In genomic region chr7:112452102-112452888, GRCh38 we compare ENCODE assay signal across 8 cellular contexts. TPM values are rescaled to one million over a fixed set of nuclear protein-coding genes. Genes with fewer than 3 reads are reported as not detected.
DNase-seq lines count a peak whose midpoint lies in the region; ATAC-seq and TF ChIP-seq lines count a peak whose summit lies in the region.

No MANE protein-coding gene starts in this region.

- ATAC-seq in lower lobe of right lung (no peak), GM18873 (IDR thresholded peaks at IDR 0.05; ENCODE audit: low FRiP score, unreplicated experiment) (no peak)

- peak in 1 of 2 donors; percentile 86 for TF ChIP-seq EP300 in tibial nerve (IDR thresholded peaks at IDR 0.05)

- DNase-seq in AG04449 (ENCODE audit: low read depth, low spot score) = no peak
- peak; percentile 59 for DNase-seq in RPMI7951 (ENCODE audit: low read depth)
- DNase-seq in dorsolateral prefrontal cortex = peak in 2 of 10 donors; percentile 28 to 66
- DNase-seq in lower lobe of right lung = peak; percentile 48
- DNase-seq in tibial nerve (ENCODE audit: low spot score in 2 of 2) = peak; percentile 68 to 79
- DNase-seq in NCI-H1417 treated with DMSO at 0.1 percent for 48 hours (lab: John Stamatoyannopoulos, UW) = no peak

- intact Hi-C loops in dorsolateral prefrontal cortex (cut with DNase I) (loop anchor here in 1 of 2 donors (5.0 kb wide), 1 partner anchor 700 kb away; no protein-coding TSS in a partner anchor), lower lobe of right lung (cut with DNase I) (no loop called here)

- no peaks in the 10 kb centered on the region for H3K9me3 ChIP-seq in lower lobe of right lung
- H3K9me3 ChIP-seq in tibial nerve = no peaks in the 10 kb centered on the region

- H3K4me1 ChIP-seq in lower lobe of right lung = peaks cover 39% of the 10 kb centered on the region
- H3K4me1 ChIP-seq in tibial nerve = peaks cover 0 to 46% (median 21%) of the 10 kb centered on the region in 4 donors

- POLR2A ChIA-PET in AG04449 (lab: Yijun Ruan, JAX) = interaction anchor here (0.6 to 2.3 kb wide), 4 partner anchors 7 to 544 kb away, joined by 3 to 27 read pairs (median 4); no protein-coding TSS in a partner anchor

- 12 to 16% methylated on average over 7 of the region's 7 CpGs for WGBS in tibial nerve, 2 donors

- H3K27me3 ChIP-seq in dorsolateral prefrontal cortex (no peaks in the 10 kb centered on the region), lower lobe of right lung (ENCODE audit: low read depth) (no peaks in the 10 kb centered on the region), tibial nerve (no peaks in the 10 kb centered on the region)

- H3K4me3 ChIP-seq in AG04449 (ENCODE audit: low read depth, low read length) = peak overlapping the region; percentile 98
- peak overlapping the region; percentile 64 to 100 (median 97) for H3K4me3 ChIP-seq in dorsolateral prefrontal cortex
- H3K4me3 ChIP-seq in lower lobe of right lung = peak overlapping the region; percentile 82
- peak overlapping the region; percentile 81 to 100 (median 98) for H3K4me3 ChIP-seq in tibial nerve

- peak in 1 of 2 donors; percentile 25 for TF ChIP-seq POLR2A in tibial nerve (IDR thresholded peaks at IDR 0.05)

- peak; percentile 14 for TF ChIP-seq CTCF in AG04449 (IDR thresholded peaks at IDR 0.05; ENCODE audit: insufficient read depth, low read length, missing control alignments)
- TF ChIP-seq CTCF in GM12873 (IDR thresholded peaks at IDR 0.05; ENCODE audit: insufficient read depth, low read depth, low read length, missing control alignments) = peak; percentile 40
- peak in 2 of 56 donors; percentile 8 to 13 for TF ChIP-seq CTCF in dorsolateral prefrontal cortex (IDR thresholded peaks at IDR 0.05 in 54 of 56, conservative IDR thresholded peaks at IDR 0.05 in 2 of 56; ENCODE audit: low read depth in 1 of 56, partially characterized antibody in 56 of 56)
- no peak for TF ChIP-seq CTCF in lower lobe of right lung (IDR thresholded peaks at IDR 0.05)
- no peak for TF ChIP-seq CTCF in tibial nerve (IDR thresholded peaks at IDR 0.05)

- H3K27ac ChIP-seq in dorsolateral prefrontal cortex = peak overlapping the region in 54 of 59 donors; percentile 7 to 99 (median 96)
- peak overlapping the region; percentile 97 for H3K27ac ChIP-seq in lower lobe of right lung
- peak overlapping the region; percentile 99 for H3K27ac ChIP-seq in tibial nerve

- CTCF ChIA-PET in AG04449 (lab: Yijun Ruan, JAX) = interaction anchor here (1.1 to 2.4 kb wide), 8 partner anchors 12 to 711 kb away, joined by 3 to 9 read pairs (median 6); partner anchors contain the start of gene LSMEM1

- peaks cover 19% of the 10 kb centered on the region for H3K36me3 ChIP-seq in lower lobe of right lung
- peaks cover 0 to 15% (median 0%) of the 10 kb centered on the region in 3 donors for H3K36me3 ChIP-seq in tibial nerve

RNA-seq across cellular contexts. Expression of gene IFRD1, which starts 2.0 kb away (rescaled TPM):
- 53.4 and 66.6 TPM in 2 replicates for total RNA-seq in RPMI7951 (2014; rRNA removed; shearing (Covaris generic))
- total RNA-seq in dorsolateral prefrontal cortex (100 to 1,000 TPM in 4 of 120 experiments, 10 to 100 TPM in 116; 39.0 to 110 (median 58.1) TPM), lower lobe of right lung (46.9 TPM), tibial nerve (100 to 1,000 TPM in 2 of 4 donors, 10 to 100 TPM in 2; 85.2 to 116 (median 102) TPM)

RNA-seq across cellular contexts. Expression of gene LSMEM1, which starts 28.5 kb away (rescaled TPM):
- total RNA-seq in RPMI7951 (2014; rRNA removed; shearing (Covaris generic)) = 0.20 and 0.96 TPM in 2 replicates
- total RNA-seq in dorsolateral prefrontal cortex (10 to 100 TPM in 9 of 120 experiments, 1 to 10 TPM in 111; 1.6 to 18.2 (median 5.1) TPM), lower lobe of right lung (3.0 TPM), tibial nerve (1 to 10 TPM in 3 of 4 donors, under 1 TPM in 1; 0.78 to 5.4 (median 2.2) TPM)

Comparison
In these comparisons a context has a peak if more than half of its experiments do, and no peak if none do; other contexts are left out.
1. DNase-seq: peak in RPMI7951 (single experiment), lower lobe of right lung (single experiment) and tibial nerve (2 of 2); none in AG04449 (single experiment) and NCI-H1417 treated with DMSO at 0.1 percent for 48 hours (single experiment).
2. CTCF ChIP-seq: peak in AG04449 (single experiment) and GM12873 (single experiment); none in lower lobe of right lung (single experiment) and tibial nerve (0 of 5).
3. Peak in every context shown above with its lines, with median percentiles within 50 percentile points of each other: H3K4me3 ChIP-seq and H3K27ac ChIP-seq.